8 cellular contexts compared by ENCODE assay signal in the genomic region with DNA sequence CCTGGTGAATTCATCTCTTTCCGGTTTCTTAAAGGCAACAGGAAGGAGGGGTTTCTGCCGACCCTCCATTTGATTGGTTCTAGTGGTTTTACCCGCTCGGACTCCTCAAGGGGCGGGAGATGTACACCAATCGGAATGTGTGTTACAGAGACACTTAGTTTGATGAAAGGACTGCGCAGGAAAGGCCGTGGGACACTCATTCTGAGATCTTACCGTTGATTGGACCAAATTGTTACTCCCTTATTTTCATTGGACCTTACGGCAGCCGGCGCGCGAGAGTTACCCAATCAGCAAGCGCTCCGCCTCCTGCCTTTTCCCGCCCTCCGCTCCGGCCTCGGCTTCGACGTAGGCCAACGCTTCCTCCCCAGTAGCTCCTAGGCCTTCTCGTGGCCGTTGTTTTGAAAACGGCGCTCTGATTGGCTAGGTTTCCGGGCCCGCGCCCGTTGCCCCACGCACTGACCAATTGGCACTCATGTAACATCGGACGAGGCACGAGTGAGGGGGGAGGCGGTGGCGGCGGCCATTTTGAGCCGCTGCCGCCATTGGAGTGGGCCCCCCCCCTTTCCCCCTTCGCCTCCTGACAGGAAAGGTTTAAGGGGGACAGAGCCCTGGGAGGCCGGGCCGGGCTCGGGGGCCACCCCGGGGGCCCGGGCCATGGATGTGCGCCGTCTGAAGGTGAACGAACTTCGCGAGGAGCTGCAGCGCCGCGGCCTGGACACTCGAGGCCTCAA. TPM values are rescaled to one million over a fixed set of nuclear protein-coding genes. Genes with fewer than 3 reads are reported as not detected.
DNase-seq lines count a peak whose midpoint lies in the region; ATAC-seq, FAIRE-seq and TF ChIP-seq lines count a peak whose summit lies in the region.

A gene (plus strand): TSS at position 523 of the 731 bp plus-strand sequence. CDS start 132 bp downstream, at position 655.

- FAIRE-seq in kidney (lab: Jason Lieb, UNC) = peak; percentile 99

- H3K27ac ChIP-seq in kidney (ENCODE audit: low read depth in 2 of 2, low read length in 2 of 2) = peak within 1 kb of the TSS; percentile 98 to 100

- peaks cover 34% of the 10 kb centered on the region for H3K36me3 Mint-ChIP-seq in activated CD4-positive, alpha-beta T cell treated with anti-CD3 and anti-CD28 coated beads for 36 hours (ENCODE audit: low read depth)

- H3K27ac Mint-ChIP-seq in activated CD4-positive, alpha-beta T cell treated with anti-CD3 and anti-CD28 coated beads for 36 hours = peak within 1 kb of the TSS; percentile 100

- POLR2A ChIA-PET in activated CD4-positive, alpha-beta T cell treated with anti-CD3 and anti-CD28 coated beads for 36 hours (lab: Charles Lee) = interaction anchor here (0.6 to 3.4 kb wide), 20 partner anchors 13 to 843 kb away, joined by 3 to 35 read pairs (median 6); a partner anchor contains a TSS

- ATAC-seq in HG03442 (IDR thresholded peaks at IDR 0.05; ENCODE audit: unreplicated experiment) = peak; percentile 73
- ATAC-seq in activated CD4-positive, alpha-beta T cell treated with anti-CD3 and anti-CD28 coated beads for 36 hours = peak; percentile 70

- no peaks in the 10 kb centered on the region for H3K27me3 Mint-ChIP-seq in activated CD4-positive, alpha-beta T cell treated with anti-CD3 and anti-CD28 coated beads for 36 hours

- H3K36me3 ChIP-seq in BE2C (peaks cover 34% of the 10 kb centered on the region), kidney (ENCODE audit: control insufficient read depth in 1 of 2, insufficient read depth in 2 of 2, low read length in 2 of 2) (peaks cover 3 to 13% of the 10 kb centered on the region in 2 donors)

- H3K9me3 Mint-ChIP-seq in activated CD4-positive, alpha-beta T cell treated with anti-CD3 and anti-CD28 coated beads for 36 hours (ENCODE audit: low read depth) = no peaks in the 10 kb centered on the region

- H3K9me3 ChIP-seq in BE2C = no peaks in the 10 kb centered on the region
- no peaks in the 10 kb centered on the region for H3K9me3 ChIP-seq in kidney (ENCODE audit: control insufficient read depth in 1 of 2, low read length in 2 of 2)

- H3K4me1 Mint-ChIP-seq in activated CD4-positive, alpha-beta T cell treated with anti-CD3 and anti-CD28 coated beads for 36 hours = peaks cover 34% of the 10 kb centered on the region

- DNase-seq in BE2C (peak; percentile 97), GM19238 (ENCODE audit: insufficient read length, low spot score) (peak; percentile 95), NCI-H524 (lab: John Stamatoyannopoulos, UW) (peak; percentile 100), choroid plexus epithelial cell (ENCODE audit: low read depth) (peak; percentile 100), kidney (peak; percentile 100)
- DNase-seq in activated CD4-positive, alpha-beta T cell treated with anti-CD3 and anti-CD28 coated beads for 36 hours = peak; percentile 99
- DNase-seq in stimulated activated CD4-positive, alpha-beta T cell treated with anti-CD3 and anti-CD28 coated beads, Interleukin-15, amount 100 ng/mL, for 24 hours = peak; percentile 98

- intact Hi-C loops in activated CD4-positive, alpha-beta T cell treated with anti-CD3 and anti-CD28 coated beads for 36 hours (cut with DNase I, micrococcal nuclease) = loop anchor here (1.0 to 5.0 kb wide), 23 partner anchors 63 to 1018 kb away; a partner anchor contains a TSS
- intact Hi-C loops in kidney (cut with DNase I) = no loop called here

- TF ChIP-seq CTCF in BE2C (IDR thresholded peaks at IDR 0.05; ENCODE audit: low read depth, low read length) (0 out of 2 replicates have a peak, but pooled peaks have one; percentile 4), choroid plexus epithelial cell (conservative IDR thresholded peaks at IDR 0.05; ENCODE audit: low read depth, low read length) (peak; percentile 42), kidney (IDR thresholded peaks at IDR 0.05; ENCODE audit: borderline replicate concordance, extremely low read depth, insufficient read depth) (peak; percentile 19)

- peaks cover 4% of the 10 kb centered on the region; the same call in 1 of the 2 replicates for H3K27me3 ChIP-seq in BE2C

- H3K9ac ChIP-seq in kidney (ENCODE audit: low read length in 2 of 2) = peak within 1 kb of the TSS; percentile 98 to 100

- H3K4me3 ChIP-seq in BE2C (ENCODE audit: low read depth, low read length) = peak within 1 kb of the TSS; percentile 94
- H3K4me3 ChIP-seq in choroid plexus epithelial cell (ENCODE audit: low read depth, low read length) = peak within 1 kb of the TSS; percentile 91
- H3K4me3 ChIP-seq in kidney (ENCODE audit: low read length in 2 of 2) = peak within 1 kb of the TSS; percentile 92 to 98

- peak within 1 kb of the TSS; percentile 95 for H3K4me3 Mint-ChIP-seq in activated CD4-positive, alpha-beta T cell treated with anti-CD3 and anti-CD28 coated beads for 36 hours

- H3K4me1 ChIP-seq in BE2C = no peaks in the 10 kb centered on the region
- peaks cover 9 to 12% of the 10 kb centered on the region in 2 donors for H3K4me1 ChIP-seq in kidney (ENCODE audit: control insufficient read depth in 1 of 2, insufficient read depth in 1 of 2, low read depth in 1 of 2, low read length in 2 of 2)

- CTCF ChIA-PET in activated CD4-positive, alpha-beta T cell treated with anti-CD3 and anti-CD28 coated beads for 36 hours (lab: Charles Lee) = interaction anchor here (0.7 to 7.7 kb wide), 13 partner anchors 9 to 548 kb away, joined by 3 to 73 read pairs (median 5); a partner anchor contains a TSS

RNA-seq across cellular contexts. Expression of the gene that starts here (rescaled TPM):
- 344 TPM for polyA plus RNA-seq in BE2C (2012; ENCODE audit: insufficient read depth, insufficient read length, low read depth)
- total RNA-seq in activated CD4-positive, alpha-beta T cell treated with anti-CD3 and anti-CD28 coated beads for 36 hours = 100 to 1,000 TPM; 263 to 312 TPM
- 182 TPM for total RNA-seq in kidney
- polyA plus RNA-seq in kidney (ENCODE audit: insufficient read depth, low read depth, low replicate concordance) = 51.0 TPM

Comparison
In these comparisons a context has a peak if more than half of its experiments do, and no peak if none do; other contexts are left out.
1. Peak in every context shown above with its lines: DNase-seq, ATAC-seq, H3K4me3 ChIP-seq and H3K27ac ChIP-seq.